ENCODE assay signal across 9 cellular contexts in genomic region chr16:57044931-57045693, GRCh38. TPM values are rescaled to one million over a fixed set of nuclear protein-coding genes. Genes with fewer than 3 reads are reported as not detected.
DNase-seq lines count a peak whose midpoint lies in the region; ATAC-seq, FAIRE-seq and TF ChIP-seq lines count a peak whose summit lies in the region.
"Had no signal": no experiment of that assay in that cellular context is flagged by ENCODE, and none has a peak within 500 bp of the region (broad histone marks: within the 10 kb centered on the region; RNA-seq: fewer than 3 reads in every experiment).

No MANE protein-coding gene starts in this region.

- no peaks in the 10 kb centered on the region for H3K27me3 ChIP-seq in CD8-positive, alpha-beta T cell (ENCODE audit: insufficient read depth, low read length)
- H3K27me3 ChIP-seq in IMR-90 (ENCODE audit: control insufficient read depth, insufficient read depth, low read length): no peaks in the 10 kb centered on the region
- peaks cover 3 to 46% of the 10 kb centered on the region in 2 experiments; a peak in 2 of 5 replicates for H3K27me3 ChIP-seq in K562 (ENCODE audit: control insufficient read depth in 2 of 2, insufficient read depth in 2 of 2, low read length in 2 of 2)
- no peaks in the 10 kb centered on the region for H3K27me3 ChIP-seq in neural progenitor cell
- no peaks in the 10 kb centered on the region for H3K27me3 ChIP-seq in esophagus squamous epithelium
- no peaks in the 10 kb centered on the region for H3K27me3 ChIP-seq in SK-N-SH (ENCODE audit: insufficient read depth)

- H3K79me2 ChIP-seq in K562 (ENCODE audit: control insufficient read depth, insufficient read depth, low read length): no peaks in the 10 kb centered on the region
- H3K79me2 ChIP-seq in neural progenitor cell (ENCODE audit: low read depth): no peaks in the 10 kb centered on the region
- H3K79me2 ChIP-seq in SK-N-SH (ENCODE audit: insufficient read depth): no peaks in the 10 kb centered on the region

- H3K4me3 Mint-ChIP-seq in CD8-positive, alpha-beta T cell: peak overlapping the region; percentile 50
- no peak overlapping the region for H3K4me3 Mint-ChIP-seq in neural progenitor cell

- TF ChIP-seq RAD21 in IMR-90 (IDR thresholded peaks at IDR 0.05; ENCODE audit: low read length): no peak
- no peak for TF ChIP-seq RAD21 in K562 (CRISPR knock-in tag; conservative IDR thresholded peaks at IDR 0.05 in 1 of 2, IDR thresholded peaks at IDR 0.05 in 1 of 2)
- no peak for TF ChIP-seq RAD21 in SK-N-SH (IDR thresholded peaks at IDR 0.05; ENCODE audit: low read length)

- H3K56ac ChIP-seq in IMR-90 (ENCODE audit: extremely low read depth, insufficient read depth, low read length): no peak overlapping the region

- TF ChIP-seq EP300 in K562 (IDR thresholded peaks at IDR 0.05; ENCODE audit: low read length) (no peak), SK-N-SH (IDR thresholded peaks at IDR 0.05; ENCODE audit: borderline replicate concordance in 1 of 2, low read depth in 1 of 2, low read length in 1 of 2) (no peak)

- H3K79me1 ChIP-seq in IMR-90 (ENCODE audit: low read depth in 1 of 2, low read length in 2 of 2): no peaks in the 10 kb centered on the region

- peaks cover 7% of the 10 kb centered on the region; the same call in 1 of the 2 replicates for H3K9me1 ChIP-seq in IMR-90 (ENCODE audit: insufficient read depth, low read length)
- H3K9me1 ChIP-seq in K562 (ENCODE audit: control insufficient read depth, insufficient read depth, low read length): no peaks in the 10 kb centered on the region

- dilution Hi-C loops in IMR-90 (cut with HindIII; ENCODE audit: low sequenced_read_pairs, unreplicated experiment): no loop called here

- H3K36me3 ChIP-seq in CD8-positive, alpha-beta T cell (ENCODE audit: insufficient read depth, low read length): peaks cover 69% of the 10 kb centered on the region
- H3K36me3 ChIP-seq in IMR-90 (ENCODE audit: control insufficient read depth, insufficient read depth, low read length): peaks cover 15% of the 10 kb centered on the region
- H3K36me3 ChIP-seq in K562 (ENCODE audit: control insufficient read depth, insufficient read depth, low read length): no peaks in the 10 kb centered on the region
- no peaks in the 10 kb centered on the region for H3K36me3 ChIP-seq in neural progenitor cell
- H3K36me3 ChIP-seq in esophagus squamous epithelium: peaks cover 3 to 86% (median 18%) of the 10 kb centered on the region in 3 donors
- no peaks in the 10 kb centered on the region for H3K36me3 ChIP-seq in SK-N-SH (replicated peaks in 1 of 2; ENCODE audit: control insufficient read depth in 1 of 2, insufficient read depth in 2 of 2, low read length in 1 of 2)

- H3K4me3 ChIP-seq in CD8-positive, alpha-beta T cell (ENCODE audit: low read depth, low read length): no peak overlapping the region
- no peak overlapping the region for H3K4me3 ChIP-seq in IMR-90 (ENCODE audit: insufficient read depth, low read depth, low read length)
- no peak overlapping the region for H3K4me3 ChIP-seq in K562
- H3K4me3 ChIP-seq in neural progenitor cell: no peak overlapping the region
- H3K4me3 ChIP-seq in esophagus squamous epithelium: peak overlapping the region in 1 of 4 donors; percentile 18
- H3K4me3 ChIP-seq in SK-N-SH (ENCODE audit: low read depth in 2 of 2, low read length in 1 of 2): no peak overlapping the region

- H2BK5ac ChIP-seq in IMR-90 (ENCODE audit: low read depth, low read length, poor library complexity, severe bottlenecking): no peak overlapping the region

- WGBS in IMR-90 (ENCODE audit: extremely low coverage in 2 of 2, insufficient read length in 1 of 2), 2 experiments: 100% methylated on average over 1 of the region's 12 CpGs; no CpG with 5 or more reads in 1 of the 2 experiments
- WGBS in K562 (ENCODE audit: insufficient coverage, low coverage, missing lambda C conversion rate): 6% methylated on average over 12 of the region's 12 CpGs
- 71 to 73% methylated on average over 6 of the region's 12 CpGs for WGBS in esophagus squamous epithelium, 2 donors
- WGBS in SK-N-SH (ENCODE audit: low lambda C conversion rate): 82% methylated on average over 8 of the region's 12 CpGs

- H4K20me1 ChIP-seq in IMR-90 (ENCODE audit: insufficient read depth, low read length) (no peaks in the 10 kb centered on the region), K562 (replicated peaks; ENCODE audit: control insufficient read depth, insufficient read depth, low read length) (no peaks in the 10 kb centered on the region), neural progenitor cell (ENCODE audit: low read depth) (no peaks in the 10 kb centered on the region), SK-N-SH (ENCODE audit: insufficient read depth) (no peaks in the 10 kb centered on the region)

- ATAC-seq in CD8-positive, alpha-beta T cell: no peak
- ATAC-seq in IMR-90 (ENCODE audit: low read depth) (peak; percentile 30), K562 (no peak), HG02610 (IDR thresholded peaks at IDR 0.05; ENCODE audit: unreplicated experiment) (no peak)

- intact Hi-C loops in CD8-positive, alpha-beta T cell (cut with DNase I, micrococcal nuclease): loop anchor here (1.0 to 10.0 kb wide), 4 partner anchors 37 to 180 kb away; partner anchors contain the start of gene SLC12A3 (in 2 of the 2)
- intact Hi-C loops in IMR-90 (cut with micrococcal nuclease) (loop anchor here (1.0 to 10.0 kb wide), 3 partner anchors 56 to 178 kb away; partner anchors contain the start of genes CETP and NLRC5), K562 (cut with micrococcal nuclease) (loop anchor here (1.0 kb wide), 1 partner anchor 81 kb away; no protein-coding TSS in a partner anchor), esophagus squamous epithelium (cut with DNase I) (loop anchor here (10.0 kb wide), 1 partner anchor 170 kb away; no protein-coding TSS in a partner anchor)

- TF ChIP-seq POLR2A in IMR-90 (IDR thresholded peaks at IDR 0.05; ENCODE audit: low read depth, low read length): no peak
- TF ChIP-seq POLR2A in K562 (conservative IDR thresholded peaks at IDR 0.05): no peak
- TF ChIP-seq POLR2A in esophagus squamous epithelium (IDR thresholded peaks at IDR 0.05): no peak

- H3K4me1 Mint-ChIP-seq in CD8-positive, alpha-beta T cell (ENCODE audit: low read depth): peaks cover 60% of the 10 kb centered on the region
- H3K4me1 Mint-ChIP-seq in neural progenitor cell: peaks cover 9% of the 10 kb centered on the region

- peak overlapping the region; percentile 93 for H3K27ac Mint-ChIP-seq in CD8-positive, alpha-beta T cell
- H3K27ac Mint-ChIP-seq in neural progenitor cell: no peak overlapping the region

- no peak overlapping the region; the same call in 1 of the 2 replicates for H3K18ac ChIP-seq in IMR-90 (ENCODE audit: low read depth, low read length)

- in situ Hi-C loops in IMR-90 (cut with MboI; ENCODE audit: low sequenced_read_pairs) (loop anchor here (10.0 kb wide), 1 partner anchor 180 kb away; the partner anchor contains the start of gene SLC12A3), K562 (cut with MboI) (no loop called here)

- peaks cover 86% of the 10 kb centered on the region for H3K36me3 Mint-ChIP-seq in CD8-positive, alpha-beta T cell
- H3K36me3 Mint-ChIP-seq in neural progenitor cell: no peaks in the 10 kb centered on the region

- H4K91ac ChIP-seq in IMR-90 (ENCODE audit: insufficient read depth, low read depth, low read length): no peak overlapping the region

- no peaks in the 10 kb centered on the region for H3K27me3 Mint-ChIP-seq in CD8-positive, alpha-beta T cell (ENCODE audit: low read depth)
- peaks cover 6% of the 10 kb centered on the region for H3K27me3 Mint-ChIP-seq in neural progenitor cell (ENCODE audit: insufficient read depth, low read depth)

- H3K4me2 ChIP-seq in IMR-90 (ENCODE audit: low read depth, low read length): no peak overlapping the region
- H3K4me2 ChIP-seq in K562 (ENCODE audit: insufficient read depth, low read length): peak overlapping the region; percentile 35; the same call in 1 of the 2 replicates
- peak overlapping the region; percentile 20 for H3K4me2 ChIP-seq in neural progenitor cell
- no peak overlapping the region for H3K4me2 ChIP-seq in SK-N-SH

- 0 out of 4 replicates have a peak overlapping the region, but pooled peaks of 1 of the 2 experiments have one; percentile 36 for H4K8ac ChIP-seq in IMR-90 (ENCODE audit: low read depth in 2 of 2, low read length in 2 of 2)

- H2AFZ ChIP-seq in IMR-90 (replicated peaks; ENCODE audit: low read length, poor library complexity): peak overlapping the region; percentile 69
- H2AFZ ChIP-seq in K562 (ENCODE audit: low read depth, low read length): no peak overlapping the region
- peak overlapping the region; percentile 53 for H2AFZ ChIP-seq in neural progenitor cell (replicated peaks)
- no peak overlapping the region for H2AFZ ChIP-seq in SK-N-SH (ENCODE audit: low read depth)

- CTCF ChIA-PET in CD8-positive, alpha-beta T cell (lab: Charles Lee): interaction anchor here (0.6 to 4.9 kb wide), 16 partner anchors 13 to 215 kb away, joined by 3 to 92 read pairs (median 6); partner anchors contain the start of genes CETP and NLRC5
- CTCF ChIA-PET in IMR-90 (lab: Yijun Ruan, JAX): interaction anchor here (0.6 to 1.3 kb wide), 3 partner anchors 12 to 663 kb away, joined by 4 to 9 read pairs (median 4); no protein-coding TSS in a partner anchor
- CTCF ChIA-PET in K562 (lab: Yijun Ruan, JAX; ENCODE audit: low intra/inter-chr PET ratio): interaction anchor here (1.2 to 2.1 kb wide), 2 partner anchors 81 to 123 kb away, joined by 3 to 6 read pairs; no protein-coding TSS in a partner anchor
- CTCF ChIA-PET in SK-N-SH (lab: Yijun Ruan, JAX): interaction anchor here (0.9 to 2.4 kb wide), 10 partner anchors 8 to 252 kb away, joined by 3 to 12 read pairs (median 4); no protein-coding TSS in a partner anchor

- no peak for FAIRE-seq in K562 (lab: Jason Lieb, UNC)

- H2AK9ac ChIP-seq in IMR-90 (replicated peaks; ENCODE audit: low read depth, low read length, poor library complexity): peak overlapping the region; percentile 18

- no peak overlapping the region for H3K27ac ChIP-seq in CD8-positive, alpha-beta T cell (ENCODE audit: low read depth, low read length)
- H3K27ac ChIP-seq in IMR-90 (ENCODE audit: insufficient read depth, low read length): peak overlapping the region; percentile 23; the same call in 1 of the 2 replicates
- no peak overlapping the region for H3K27ac ChIP-seq in K562 (ENCODE audit: extremely low read depth, low read depth, low read length)
- no peak overlapping the region for H3K27ac ChIP-seq in neural progenitor cell
- peak overlapping the region in 1 of 4 donors; percentile 34 for H3K27ac ChIP-seq in esophagus squamous epithelium
- no peak overlapping the region for H3K27ac ChIP-seq in SK-N-SH (ENCODE audit: low read depth in 2 of 2, low read length in 1 of 2)

- no peak for DNase-seq in CD8-positive, alpha-beta T cell
- DNase-seq in IMR-90: peak; percentile 28
- no peak for DNase-seq in K562 (ENCODE audit: extremely low read depth in 1 of 4, low spot score in 3 of 4)
- no peak for DNase-seq in neural progenitor cell (ENCODE audit: low spot score)
- no peak for DNase-seq in NCI-H526 treated with DMSO at 0.1 percent for 48 hours (lab: John Stamatoyannopoulos, UW)
- DNase-seq in esophagus squamous epithelium (lab: John Stamatoyannopoulos, UW): no peak
- DNase-seq in SK-N-SH: no peak
- DNase-seq: MM.1S had no signal

- no peaks in the 10 kb centered on the region for H3K9me3 ChIP-seq in CD8-positive, alpha-beta T cell (ENCODE audit: low read length)
- H3K9me3 ChIP-seq in IMR-90 (ENCODE audit: control insufficient read depth, insufficient read depth, low read length) (no peaks in the 10 kb centered on the region; the same call in 1 of the 2 replicates), K562 (replicated peaks; ENCODE audit: control insufficient read depth, insufficient read depth, low read depth, low read length) (no peaks in the 10 kb centered on the region), neural progenitor cell (ENCODE audit: low read depth) (no peaks in the 10 kb centered on the region), esophagus squamous epithelium (no peaks in the 10 kb centered on the region), SK-N-SH (no peaks in the 10 kb centered on the region)

- POLR2A ChIA-PET in CD8-positive, alpha-beta T cell (lab: Charles Lee): interaction anchor here (1.0 to 2.9 kb wide), 8 partner anchors 8 to 101 kb away, joined by 3 to 13 read pairs (median 7); partner anchors contain the start of gene NLRC5
- POLR2A ChIA-PET in IMR-90 (lab: Charles Lee; ENCODE audit: unreplicated experiment) (no interaction called here), K562 (lab: Yijun Ruan, JAX) (interaction anchor here (0.5 to 1.2 kb wide), 3 partner anchors 11 to 144 kb away, joined by 3 to 5 read pairs (median 4); no protein-coding TSS in a partner anchor), SK-N-SH (lab: Yijun Ruan, JAX) (no interaction called here)

- no peak for TF ChIP-seq CTCF in CD8-positive, alpha-beta T cell (IDR thresholded peaks at IDR 0.05)
- TF ChIP-seq CTCF in IMR-90 (conservative IDR thresholded peaks at IDR 0.05; ENCODE audit: low read depth, low read length) (no peak), K562 (IDR thresholded peaks at IDR 0.05 in 2 of 3, conservative IDR thresholded peaks at IDR 0.05 in 1 of 3; ENCODE audit: insufficient read depth in 2 of 3, low read depth in 1 of 3, low read length in 3 of 3) (no peak), neural progenitor cell (IDR thresholded peaks at IDR 0.05) (no peak), esophagus squamous epithelium (IDR thresholded peaks at IDR 0.05) (no peak), SK-N-SH (IDR thresholded peaks at IDR 0.05) (no peak)

- no peaks in the 10 kb centered on the region for H3K9me3 Mint-ChIP-seq in CD8-positive, alpha-beta T cell
- H3K9me3 Mint-ChIP-seq in neural progenitor cell: peaks cover 10% of the 10 kb centered on the region

- peaks cover 59% of the 10 kb centered on the region for H3K4me1 ChIP-seq in CD8-positive, alpha-beta T cell (ENCODE audit: insufficient read depth, low read length)
- H3K4me1 ChIP-seq in IMR-90 (ENCODE audit: control insufficient read depth, insufficient read depth, low read length) (peaks cover 3% of the 10 kb centered on the region; the same call in 1 of the 2 replicates), K562 (replicated peaks in 1 of 2; ENCODE audit: control insufficient read depth in 2 of 2, insufficient read depth in 2 of 2, low read length in 2 of 2) (no peaks in the 10 kb centered on the region; a peak in 1 of 5 replicates), neural progenitor cell (peaks cover 5% of the 10 kb centered on the region), esophagus squamous epithelium (peaks cover 4 to 33% (median 11%) of the 10 kb centered on the region in 3 donors), SK-N-SH (ENCODE audit: control insufficient read depth in 1 of 2, insufficient read depth in 2 of 2, low read depth in 1 of 2, low read length in 1 of 2) (no peaks in the 10 kb centered on the region)

- H4K5ac ChIP-seq in IMR-90 (ENCODE audit: low read depth, low read length): no peak overlapping the region; the same call in 1 of the 2 replicates

- H3K9me2 ChIP-seq in SK-N-SH: no peaks in the 10 kb centered on the region

- H3K9ac ChIP-seq in IMR-90 (ENCODE audit: low read depth, low read length) (no peak overlapping the region; the same call in 1 of the 2 replicates), K562 (ENCODE audit: insufficient read depth in 1 of 2, low read depth in 2 of 2, low read length in 2 of 2) (peak overlapping the region in 1 of 2 experiments; percentile 2; a peak in 1 of 4 replicates), neural progenitor cell (no peak overlapping the region), SK-N-SH (no peak overlapping the region)

- H2AK5ac ChIP-seq in IMR-90 (ENCODE audit: low read depth, low read length): no peak overlapping the region; the same call in 1 of the 2 replicates

- BruUV-seq in IMR-90 (replicated peaks; lab: Mats Ljungman, UMichigan): no TSS peak
- BruUV-seq in K562 (replicated peaks; lab: Mats Ljungman, UMichigan): no TSS peak

- no peak overlapping the region for H2BK120ac ChIP-seq in IMR-90 (ENCODE audit: low read depth, low read length)

- H2BK20ac ChIP-seq in IMR-90 (ENCODE audit: low read depth, low read length): 0 out of 2 replicates have a peak overlapping the region, but pooled peaks have one; percentile 30

- 0 out of 2 replicates have a peak overlapping the region, but pooled peaks have one; percentile 32 for H3K14ac ChIP-seq in IMR-90 (replicated peaks; ENCODE audit: low read depth, low read length)

- peak overlapping the region; percentile 58; the same call in 1 of the 2 replicates for H3K4ac ChIP-seq in IMR-90 (ENCODE audit: low read depth, low read length)

- H2BK15ac ChIP-seq in IMR-90 (ENCODE audit: low read depth, low read length): no peak overlapping the region

- H3F3A ChIP-seq in neural progenitor cell (ENCODE audit: low read depth): no peaks in the 10 kb centered on the region
- H3F3A ChIP-seq in SK-N-SH (replicated peaks; ENCODE audit: insufficient read depth): no peaks in the 10 kb centered on the region

- H3K23ac ChIP-seq in IMR-90 (ENCODE audit: low read depth, low read length): no peak overlapping the region

RNA-seq across cellular contexts. Expression of gene CPNE2, which starts 47.3 kb away (rescaled TPM):
- total RNA-seq in CD8-positive, alpha-beta T cell: 1 to 10 TPM; 5.7 to 6.8 TPM
- 9.2 and 15.4 TPM in 2 replicates for total RNA-seq in IMR-90 (2012; rRNA removed)
- polyA plus RNA-seq in IMR-90 (2012; rRNA removed): 48.0 and 50.3 TPM in 2 replicates
- polyA plus RNA-seq in IMR-90 (2012; cell fraction: cytosol; rRNA removed): 23.4 and 53.6 TPM in 2 replicates
- polyA plus RNA-seq in IMR-90 (2012; cell fraction: nucleus; rRNA removed; ENCODE audit: low replicate concordance): 22.4 and 40.8 TPM in 2 replicates
- total RNA-seq in K562 (2011; cell fraction: chromatin; rRNA removed; ENCODE audit: low replicate concordance): 13.7 and 32.7 TPM in 2 replicates
- total RNA-seq in K562 (2011; cell fraction: nucleolus; rRNA removed): 12.5 and 13.5 TPM in 2 replicates
- 13.3 and 19.4 TPM in 2 replicates for total RNA-seq in K562 (2011; cell fraction: nucleoplasm; rRNA removed)
- total RNA-seq in K562 (2014; rRNA removed): 7.0 and 7.3 TPM in 2 replicates
- 4.2 and 5.0 TPM in 2 replicates for total RNA-seq in K562 (2014; rRNA removed; fragmentation: Illumina TruSeq; extraction: Trizol)
- 7.7 and 8.6 TPM in 2 replicates for total RNA-seq in K562 (2015; rRNA removed; fragmentation: Illumina TruSeq; extraction: Trizol)
- total RNA-seq in K562 (2021): 9.5 and 10.6 TPM in 2 replicates
- polyA plus RNA-seq in K562 (2011; rRNA removed): 13.9 and 26.9 TPM in 2 replicates
- 28.1 and 34.9 TPM in 2 replicates for polyA plus RNA-seq in K562 (2011; cell fraction: cytosol; rRNA removed)
- 14.0 and 18.6 TPM in 2 replicates for polyA plus RNA-seq in K562 (2011; cell fraction: nucleus; rRNA removed)
- 14.1 and 33.3 TPM in 2 replicates for polyA plus RNA-seq in K562 (2012)
- 11.8 and 14.1 TPM in 2 replicates for polyA plus RNA-seq in K562 (2014; fragmentation: Illumina TruSeq; extraction: Trizol)
- 1 to 10 TPM; 3.0 to 3.8 TPM for polyA plus RNA-seq in K562 (2014; fragmentation: Nextera tagmentation; extraction: Ambion mirVana)
- polyA plus RNA-seq in K562 (2014; rRNA removed): 11.7 and 14.0 TPM in 2 replicates
- 8.9 and 12.3 TPM in 2 replicates for polyA minus RNA-seq in K562 (2011; rRNA and poly(A)+ RNA removed)
- 7.7 and 8.6 TPM in 2 replicates for polyA minus RNA-seq in K562 (2011; cell fraction: cytosol; rRNA and poly(A)+ RNA removed)
- polyA minus RNA-seq in K562 (2011; cell fraction: nucleus; rRNA and poly(A)+ RNA removed): 6.6 and 9.8 TPM in 2 replicates
- total RNA-seq in neural progenitor cell (ENCODE audit: low replicate concordance): 19.8 and 26.9 TPM in 2 replicates
- total RNA-seq in esophagus squamous epithelium: 10 to 100 TPM; 12.2 to 21.4 (median 17.8) TPM
- polyA plus RNA-seq in SK-N-SH (2012; rRNA removed): 63.8 and 73.0 TPM in 2 replicates
- 34.3 and 56.3 TPM in 2 replicates for polyA plus RNA-seq in SK-N-SH (2012; cell fraction: cytosol; rRNA removed)
- 34.7 and 38.7 TPM in 2 replicates for polyA plus RNA-seq in SK-N-SH (2012; cell fraction: nucleus; rRNA removed)

RNA-seq across cellular contexts. Expression of gene NLRC5, which starts 55.8 kb away (rescaled TPM):
- 100 to 1,000 TPM; 670 to 690 TPM for total RNA-seq in CD8-positive, alpha-beta T cell
- 5.3 and 9.1 TPM in 2 replicates for total RNA-seq in IMR-90 (2012; rRNA removed)
- 14.9 and 15.8 TPM in 2 replicates for polyA plus RNA-seq in IMR-90 (2012; rRNA removed)
- polyA plus RNA-seq in IMR-90 (2012; cell fraction: cytosol; rRNA removed): 6.1 and 7.0 TPM in 2 replicates
- polyA plus RNA-seq in IMR-90 (2012; cell fraction: nucleus; rRNA removed; ENCODE audit: low replicate concordance): 69.7 and 95.5 TPM in 2 replicates
- total RNA-seq in K562 (2011; cell fraction: chromatin; rRNA removed; ENCODE audit: low replicate concordance): 0.30 TPM in 1 of 2 replicates, not detected in the other
- total RNA-seq in K562 (2011; cell fraction: nucleolus; rRNA removed): 0.26 and 1.0 TPM in 2 replicates
- not detected in 2 replicates for total RNA-seq in K562 (2011; cell fraction: nucleoplasm; rRNA removed)
- total RNA-seq in K562 (2014; rRNA removed): 0.59 TPM in 1 of 2 replicates, not detected in the other
- 0.06 TPM in 1 of 2 replicates, not detected in the other for total RNA-seq in K562 (2014; rRNA removed; fragmentation: Illumina TruSeq; extraction: Trizol)
- not detected in 2 replicates for total RNA-seq in K562 (2015; rRNA removed; fragmentation: Illumina TruSeq; extraction: Trizol)
- 0.71 and 0.89 TPM in 2 replicates for total RNA-seq in K562 (2021)
- 0.26 TPM in 1 of 2 replicates, not detected in the other for polyA plus RNA-seq in K562 (2011; rRNA removed)
- 0.03 TPM in 1 of 2 replicates, not detected in the other for polyA plus RNA-seq in K562 (2011; cell fraction: cytosol; rRNA removed)
- polyA plus RNA-seq in K562 (2011; cell fraction: nucleus; rRNA removed): 0.11 and 0.18 TPM in 2 replicates
- 0.12 and 0.29 TPM in 2 replicates for polyA plus RNA-seq in K562 (2012)
- polyA plus RNA-seq in K562 (2014; fragmentation: Illumina TruSeq; extraction: Trizol): not detected in 2 replicates
- polyA plus RNA-seq in K562 (2014; fragmentation: Nextera tagmentation; extraction: Ambion mirVana): not detected
- not detected in 2 replicates for polyA plus RNA-seq in K562 (2014; rRNA removed)
- polyA minus RNA-seq in K562 (2011; rRNA and poly(A)+ RNA removed): 0.42 TPM in 1 of 2 replicates, not detected in the other
- 1.2 TPM in 1 of 2 replicates, not detected in the other for polyA minus RNA-seq in K562 (2011; cell fraction: cytosol; rRNA and poly(A)+ RNA removed)
- polyA minus RNA-seq in K562 (2011; cell fraction: nucleus; rRNA and poly(A)+ RNA removed): 0.94 TPM in 1 of 2 replicates, not detected in the other
- total RNA-seq in neural progenitor cell (ENCODE audit: low replicate concordance): not detected in 2 replicates
- total RNA-seq in esophagus squamous epithelium: 10 to 100 TPM in 3 of 4 donors, 1 to 10 TPM in 1; 7.7 to 25.2 (median 14.1) TPM
- 6.5 and 7.8 TPM in 2 replicates for polyA plus RNA-seq in SK-N-SH (2012; rRNA removed)
- 2.3 and 2.9 TPM in 2 replicates for polyA plus RNA-seq in SK-N-SH (2012; cell fraction: cytosol; rRNA removed)
- polyA plus RNA-seq in SK-N-SH (2012; cell fraction: nucleus; rRNA removed): 32.3 and 33.4 TPM in 2 replicates

Comparison
In these comparisons a context has a peak if more than half of its experiments do, and no peak if none do; other contexts are left out.
1. H2AFZ ChIP-seq: peak in IMR-90 (single experiment) and neural progenitor cell (single experiment); none in K562 (single experiment) and SK-N-SH (single experiment).
2. H3K4me2 ChIP-seq: peak in K562 (single experiment) and neural progenitor cell (single experiment); none in IMR-90 (single experiment) and SK-N-SH (single experiment).
3. RNA of gene NLRC5, which starts 55.8 kb away (total RNA-seq): 670 to 690 TPM in CD8-positive, alpha-beta T cell; 7.7 to 25.2 TPM in esophagus squamous epithelium, 5.3 to 9.1 TPM in IMR-90, 0.06 to 1.0 TPM in K562 and not detected in neural progenitor cell; every median in the first group is over 10 times any median in the second.
4. POLR2A ChIA-PET loops: an anchor here in CD8-positive, alpha-beta T cell (1.0 to 2.9 kb wide) and K562 (0.5 to 1.2 kb wide); none called in IMR-90 and SK-N-SH.